In genomic region chr6:136039185-136039584, GRCh38 we compare ENCODE assay signal across 19 cellular contexts.
DNase-seq lines count a peak whose midpoint lies in the region; TF ChIP-seq lines count a peak whose summit lies in the region.
"Had no signal": no experiment of that assay in that cellular context is flagged by ENCODE, and none has a peak within 500 bp of the region (broad histone marks: within the 10 kb centered on the region; RNA-seq: fewer than 3 reads in every experiment).

No MANE protein-coding gene starts in this region.

- H3K9me3 ChIP-seq in adipocyte (ENCODE audit: control insufficient read depth, low read length) = no peaks in the 10 kb centered on the region
- no peaks in the 10 kb centered on the region for H3K9me3 ChIP-seq in fibroblast of lung (ENCODE audit: control insufficient read depth, insufficient read depth, low read depth, low read length)
- H3K9me3 ChIP-seq in testis = no peaks in the 10 kb centered on the region
- H3K9me3 ChIP-seq in A673 (ENCODE audit: low read depth, low read length, poor library complexity, severe bottlenecking) = no peaks in the 10 kb centered on the region

- DNase-seq in adipocyte (ENCODE audit: low read depth) (no peak), fibroblast of lung (ENCODE audit: low read depth in 2 of 2) (peak in 1 of 2 donors; percentile 41), mesothelial cell of epicardium (ENCODE audit: low spot score in 2 of 2, unreplicated experiment in 2 of 2) (no peak), testis (no peak), NCI-H2171 (lab: John Stamatoyannopoulos, UW) (no peak), A673 (ENCODE audit: low spot score) (no peak), H7 (no peak), NCI-H187 (lab: John Stamatoyannopoulos, UW) (no peak)
- DNase-seq: activated CD4-positive, CD25-positive, alpha-beta regulatory T cell; activated CD8-positive, alpha-beta memory T cell treated with anti-CD3 and anti-CD28 coated beads, Interleukin-2, amount 10 ng/mL, durations not matched to agents 7 days and 5 days; activated naive CD4-positive, alpha-beta T cell treated with anti-CD3 and anti-CD28 coated beads for 36 hours; DMS79; natural killer cell; NCI-H2107; stimulated activated CD4-positive, alpha-beta T cell treated with anti-CD3 and anti-CD28 coated beads, Interleukin-4, amount 100 ng/mL, for 4 hours; T-helper 1 cell had no signal

- no peaks in the 10 kb centered on the region for H3K36me3 Mint-ChIP-seq in mesothelial cell of epicardium
- H3K36me3 Mint-ChIP-seq: activated CD8-positive, alpha-beta memory T cell treated with anti-CD3 and anti-CD28 coated beads, Interleukin-2, amount 10 ng/mL, durations not matched to agents 7 days and 5 days; CD14-positive monocyte; natural killer cell had no signal

- H3K4me1 ChIP-seq in adipocyte (ENCODE audit: control insufficient read depth, insufficient read depth, low read length) = peaks cover 53% of the 10 kb centered on the region
- peaks cover 10% of the 10 kb centered on the region for H3K4me1 ChIP-seq in fibroblast of lung (ENCODE audit: control insufficient read depth, extremely low read depth, insufficient read depth, low read length)
- H3K4me1 ChIP-seq in testis = peaks cover 27% of the 10 kb centered on the region
- peaks cover 3% of the 10 kb centered on the region for H3K4me1 ChIP-seq in A673 (ENCODE audit: insufficient read depth, low read length, poor library complexity, severe bottlenecking)

- no peak for TF ChIP-seq POLR2A in testis (IDR thresholded peaks at IDR 0.05)

- H3K4me1 Mint-ChIP-seq in mesothelial cell of epicardium = peaks cover 69% of the 10 kb centered on the region

- H3K36me3 ChIP-seq in adipocyte (ENCODE audit: control insufficient read depth, insufficient read depth, low read length, severe bottlenecking) = no peaks in the 10 kb centered on the region
- no peaks in the 10 kb centered on the region for H3K36me3 ChIP-seq in fibroblast of lung (ENCODE audit: control insufficient read depth, insufficient read depth, low read length)
- H3K36me3 ChIP-seq in testis (ENCODE audit: low read depth, missing control alignments) = no peaks in the 10 kb centered on the region
- H3K36me3 ChIP-seq in A673 (ENCODE audit: insufficient read depth, low read length, poor library complexity, severe bottlenecking) = no peaks in the 10 kb centered on the region
- no peaks in the 10 kb centered on the region for H3K36me3 ChIP-seq in H7 (replicated peaks; ENCODE audit: control insufficient read depth, insufficient read depth, low read length)

- H3K79me2 ChIP-seq in fibroblast of lung (ENCODE audit: control insufficient read depth, insufficient read depth, low read length) = peaks cover 41% of the 10 kb centered on the region

- peak overlapping the region; percentile 79 for H3K4me3 ChIP-seq in adipocyte (ENCODE audit: low read length)
- peak overlapping the region; percentile 57 to 77 (median 72) for H3K4me3 ChIP-seq in fibroblast of lung (replicated peaks in 1 of 4; ENCODE audit: control extremely low read depth in 1 of 4, insufficient read depth in 1 of 4, low read depth in 3 of 4, low read length in 4 of 4)
- H3K4me3 ChIP-seq in testis = peak overlapping the region; percentile 5 to 30
- H3K4me3 ChIP-seq in A673 (ENCODE audit: low read depth, low read length, poor library complexity, severe bottlenecking) = no peak overlapping the region
- H3K4me3 ChIP-seq in H7 (ENCODE audit: insufficient read depth, low read depth, low read length) = no peak overlapping the region

- peak overlapping the region; percentile 97 for H3K4me2 ChIP-seq in fibroblast of lung (ENCODE audit: extremely low read depth, insufficient read depth, low read length)

- TF ChIP-seq CTCF in fibroblast of lung (conservative IDR thresholded peaks at IDR 0.05 in 1 of 2, IDR thresholded peaks at IDR 0.05 in 1 of 2; ENCODE audit: low read depth in 1 of 2, low read length in 2 of 2) (no peak), mesothelial cell of epicardium (IDR thresholded peaks at IDR 0.05; ENCODE audit: unreplicated experiment) (no peak), testis (IDR thresholded peaks at IDR 0.05) (no peak), A673 (conservative IDR thresholded peaks at IDR 0.05; ENCODE audit: low read depth, low read length) (no peak)

- peak overlapping the region; percentile 58 for H2AFZ ChIP-seq in fibroblast of lung (ENCODE audit: low read length)

- H3K27me3 ChIP-seq in adipocyte (replicated peaks; ENCODE audit: control insufficient read depth, insufficient read depth, low read length) (no peaks in the 10 kb centered on the region), fibroblast of lung (ENCODE audit: control insufficient read depth, insufficient read depth, low read length) (no peaks in the 10 kb centered on the region), testis (no peaks in the 10 kb centered on the region), A673 (replicated peaks; ENCODE audit: insufficient read depth, low read depth, low read length, poor library complexity) (no peaks in the 10 kb centered on the region), H7 (ENCODE audit: control insufficient read depth, insufficient read depth, low read length) (no peaks in the 10 kb centered on the region)

- peak overlapping the region; percentile 77 for H3K27ac Mint-ChIP-seq in mesothelial cell of epicardium
- H3K27ac Mint-ChIP-seq: activated CD8-positive, alpha-beta memory T cell treated with anti-CD3 and anti-CD28 coated beads, Interleukin-2, amount 10 ng/mL, durations not matched to agents 7 days and 5 days; activated naive CD4-positive, alpha-beta T cell treated with anti-CD3 and anti-CD28 coated beads for 36 hours; natural killer cell had no signal

- CTCF ChIA-PET in A673 (lab: Charles Lee) = no interaction called here

- H3K27me3 Mint-ChIP-seq in mesothelial cell of epicardium (ENCODE audit: low read depth) = no peaks in the 10 kb centered on the region

- POLR2A ChIA-PET in A673 (lab: Charles Lee; ENCODE audit: low non-redundant PET) = no interaction called here

- BruUV-seq in A673 (replicated peaks; lab: Mats Ljungman, UMichigan) = no TSS peak

- WGBS in testis, 2 donors = 55 to 64% methylated on average over 4 of the region's 4 CpGs

- H3K9me3 Mint-ChIP-seq in mesothelial cell of epicardium = no peaks in the 10 kb centered on the region
- H3K9me3 Mint-ChIP-seq: activated naive CD4-positive, alpha-beta T cell treated with anti-CD3 and anti-CD28 coated beads for 36 hours; CD14-positive monocyte; central memory CD8-positive, alpha-beta T cell; natural killer cell had no signal

- H3K27ac ChIP-seq in fibroblast of lung (ENCODE audit: insufficient read depth, low read length) = peak overlapping the region; percentile 93
- H3K27ac ChIP-seq in testis = peak overlapping the region in 1 of 2 donors; percentile 82
- H3K27ac ChIP-seq in A673 (ENCODE audit: low read depth, low read length, poor library complexity, severe bottlenecking) = no peak overlapping the region
- H3K27ac ChIP-seq: epithelial cell of prostate had no signal

- H3K9ac ChIP-seq in adipocyte (ENCODE audit: low read length) = peak overlapping the region; percentile 85
- no peak overlapping the region for H3K9ac ChIP-seq in fibroblast of lung (ENCODE audit: insufficient read depth, low read length)

- peak overlapping the region; percentile 67 for H3K4me3 Mint-ChIP-seq in mesothelial cell of epicardium
- H3K4me3 Mint-ChIP-seq: activated CD8-positive, alpha-beta memory T cell treated with anti-CD3 and anti-CD28 coated beads, Interleukin-2, amount 10 ng/mL, durations not matched to agents 7 days and 5 days; activated naive CD4-positive, alpha-beta T cell treated with anti-CD3 and anti-CD28 coated beads for 36 hours; CD14-positive monocyte; central memory CD8-positive, alpha-beta T cell; natural killer cell had no signal

- intact Hi-C loops in testis (cut with DNase I; ENCODE audit: low total_unique reads) = no loop called here
- intact Hi-C loops in A673 (cut with micrococcal nuclease; ENCODE audit: unreplicated experiment) = no loop called here

- no peaks in the 10 kb centered on the region for H4K20me1 ChIP-seq in fibroblast of lung (ENCODE audit: control insufficient read depth, extremely low read depth, insufficient read depth, low read length)

Comparison
In these comparisons a context has a peak if more than half of its experiments do, and no peak if none do; other contexts are left out.
1. H3K4me3 ChIP-seq: peak in adipocyte (single experiment), fibroblast of lung (4 of 4) and testis (2 of 2); none in A673 (single experiment) and H7 (single experiment).